9 cellular contexts compared by ENCODE assay signal in genomic region chr17:74768069-74768762, GRCh38. TPM values are rescaled to one million over a fixed set of nuclear protein-coding genes. Genes with fewer than 3 reads are reported as not detected.
DNase-seq lines count a peak whose midpoint lies in the region; ATAC-seq, FAIRE-seq and TF ChIP-seq lines count a peak whose summit lies in the region.
"Had no signal": no experiment of that assay in that cellular context is flagged by ENCODE, and none has a peak within 500 bp of the region (broad histone marks: within the 10 kb centered on the region; RNA-seq: fewer than 3 reads in every experiment).

No MANE protein-coding gene starts in this region.

- peak; percentile 55 for FAIRE-seq in bronchial epithelial cell (lab: Jason Lieb, UNC)

- H4K5ac ChIP-seq in IMR-90 (ENCODE audit: low read depth, low read length) = peak overlapping the region; percentile 39; the same call in 1 of the 2 replicates

- no TSS peak for BruUV-seq in IMR-90 (replicated peaks; lab: Mats Ljungman, UMichigan)

- TF ChIP-seq CTCF in IMR-90 (conservative IDR thresholded peaks at IDR 0.05; ENCODE audit: low read depth, low read length) (no peak), bronchial epithelial cell (IDR thresholded peaks at IDR 0.05; ENCODE audit: insufficient read depth, low read length, severe bottlenecking) (no peak), lower lobe of right lung (IDR thresholded peaks at IDR 0.05) (no peak)

- H4K91ac ChIP-seq in IMR-90 (ENCODE audit: insufficient read depth, low read depth, low read length) = no peak overlapping the region

- no peak overlapping the region for H3K18ac ChIP-seq in IMR-90 (ENCODE audit: low read depth, low read length)

- H3K79me1 ChIP-seq in IMR-90 (ENCODE audit: low read depth in 1 of 2, low read length in 2 of 2) = peaks cover 8% of the 10 kb centered on the region in 2 experiments; a peak in 2 of 4 replicates

- H2BK5ac ChIP-seq in IMR-90 (ENCODE audit: low read depth, low read length, poor library complexity, severe bottlenecking) = peak overlapping the region; percentile 27

- peak overlapping the region; percentile 18; the same call in 1 of the 2 replicates for H2BK120ac ChIP-seq in IMR-90 (ENCODE audit: low read depth, low read length)

- no peak overlapping the region for H3K9ac ChIP-seq in IMR-90 (ENCODE audit: low read depth, low read length)

- H3K36me3 ChIP-seq in IMR-90 (ENCODE audit: control insufficient read depth, insufficient read depth, low read length) (peaks cover 28% of the 10 kb centered on the region), bronchial epithelial cell (ENCODE audit: control insufficient read depth, insufficient read depth, low read length) (peaks cover 33% of the 10 kb centered on the region), lower lobe of right lung (peaks cover 60% of the 10 kb centered on the region)

- H3K4ac ChIP-seq in IMR-90 (ENCODE audit: low read depth, low read length) = no peak overlapping the region; the same call in 1 of the 2 replicates

- H4K8ac ChIP-seq in IMR-90 (ENCODE audit: low read depth in 2 of 2, low read length in 2 of 2) = peak overlapping the region in 1 of 2 experiments; percentile 26; a peak in 1 of 4 replicates

- ATAC-seq in IMR-90 (ENCODE audit: low read depth) = peak; percentile 55
- ATAC-seq in lower lobe of right lung = peak; percentile 29 to 41
- no peak for ATAC-seq in GM19035 (IDR thresholded peaks at IDR 0.05; ENCODE audit: unreplicated experiment)

- CTCF ChIA-PET in IMR-90 (lab: Yijun Ruan, JAX) = interaction anchor here (0.6 kb wide), 1 partner anchor 209 kb away, joined by 3 read pairs; no protein-coding TSS in a partner anchor

- H2AK5ac ChIP-seq in IMR-90 (ENCODE audit: low read depth, low read length) = peak overlapping the region; percentile 5; the same call in 1 of the 2 replicates

- H3K4me1 ChIP-seq in IMR-90 (ENCODE audit: control insufficient read depth, insufficient read depth, low read length) = peaks cover 11% of the 10 kb centered on the region
- peaks cover 10% of the 10 kb centered on the region for H3K4me1 ChIP-seq in lower lobe of right lung

- H3K27me3 ChIP-seq in IMR-90 (ENCODE audit: control insufficient read depth, insufficient read depth, low read length) (no peaks in the 10 kb centered on the region), bronchial epithelial cell (ENCODE audit: control insufficient read depth, insufficient read depth, low read length) (no peaks in the 10 kb centered on the region), lower lobe of right lung (ENCODE audit: low read depth) (no peaks in the 10 kb centered on the region)

- TF ChIP-seq RAD21 in IMR-90 (IDR thresholded peaks at IDR 0.05; ENCODE audit: low read length) = no peak

- in situ Hi-C loops in IMR-90 (cut with MboI; ENCODE audit: low sequenced_read_pairs) = no loop called here

- H3K4me3 ChIP-seq in IMR-90 (ENCODE audit: insufficient read depth, low read depth, low read length) (no peak overlapping the region), bronchial epithelial cell (ENCODE audit: low read depth, low read length) (no peak overlapping the region), lower lobe of right lung (no peak overlapping the region)

- POLR2A ChIA-PET in IMR-90 (lab: Charles Lee; ENCODE audit: unreplicated experiment) = no interaction called here

- peaks cover 9% of the 10 kb centered on the region; the same call in 1 of the 2 replicates for H3K9me1 ChIP-seq in IMR-90 (ENCODE audit: insufficient read depth, low read length)

- WGBS in IMR-90 (ENCODE audit: extremely low coverage in 2 of 2, insufficient read length in 1 of 2), 2 experiments = 58% methylated on average over 7 of the region's 17 CpGs; no CpG with 5 or more reads in 1 of the 2 experiments

- H3K14ac ChIP-seq in IMR-90 (replicated peaks; ENCODE audit: low read depth, low read length) = 0 out of 2 replicates have a peak overlapping the region, but pooled peaks have one; percentile 23

- H2AFZ ChIP-seq in IMR-90 (replicated peaks; ENCODE audit: low read length, poor library complexity) = peak overlapping the region; percentile 24

- DNase-seq in 8988T (peak; percentile 61), IMR-90 (peak; percentile 73), bronchial epithelial cell (ENCODE audit: low read depth) (no peak), lower lobe of right lung (no peak), MV-4-11 (lab: John Stamatoyannopoulos, UW) (no peak), GOT3 (lab: John Stamatoyannopoulos, UW) (no peak), activated T-cell treated with anti-CD3 and anti-CD28 coated beads for 4 hours (no peak)
- DNase-seq: DND-41 had no signal

- H3K4me2 ChIP-seq in IMR-90 (ENCODE audit: low read depth, low read length) = no peak overlapping the region

- no peak overlapping the region for H2BK20ac ChIP-seq in IMR-90 (ENCODE audit: low read depth, low read length)

- no peak overlapping the region for H3K23ac ChIP-seq in IMR-90 (ENCODE audit: low read depth, low read length)

- H2BK15ac ChIP-seq in IMR-90 (ENCODE audit: low read depth, low read length) = no peak overlapping the region

- intact Hi-C loops in IMR-90 (cut with micrococcal nuclease) = no loop called here
- intact Hi-C loops in lower lobe of right lung (cut with DNase I) = no loop called here

- no peak for TF ChIP-seq POLR2A in IMR-90 (IDR thresholded peaks at IDR 0.05; ENCODE audit: low read depth, low read length)

- no peaks in the 10 kb centered on the region; the same call in none of the 2 replicates for H4K20me1 ChIP-seq in IMR-90 (ENCODE audit: insufficient read depth, low read length)

- no peak overlapping the region for H2AK9ac ChIP-seq in IMR-90 (replicated peaks; ENCODE audit: low read depth, low read length, poor library complexity)

- no peaks in the 10 kb centered on the region for H3K9me3 ChIP-seq in IMR-90 (ENCODE audit: control insufficient read depth, insufficient read depth, low read length)
- no peaks in the 10 kb centered on the region for H3K9me3 ChIP-seq in lower lobe of right lung

- dilution Hi-C loops in IMR-90 (cut with HindIII; ENCODE audit: low sequenced_read_pairs, unreplicated experiment) = no loop called here

- H3K27ac ChIP-seq in IMR-90 (ENCODE audit: insufficient read depth, low read length) = peak overlapping the region; percentile 13; the same call in 1 of the 2 replicates
- H3K27ac ChIP-seq in lower lobe of right lung = no peak overlapping the region

- no peak overlapping the region for H3K56ac ChIP-seq in IMR-90 (ENCODE audit: extremely low read depth, insufficient read depth, low read length)

TF ChIP-seq in IMR-90, 13 proteins besides CTCF, POLR2A, EP300 and RAD21 (continues in another document):
- TF ChIP-seq FOS (IDR thresholded peaks at IDR 0.05; ENCODE audit: low read depth, low read length) (no peak), USF2 (IDR thresholded peaks at IDR 0.05; ENCODE audit: low read depth, low read length) (peak; percentile 83), RCOR1 (IDR thresholded peaks at IDR 0.05; ENCODE audit: insufficient replicate concordance, low read length) (no peak), NFE2L2 (IDR thresholded peaks at IDR 0.05; ENCODE audit: low read depth, low read length) (no peak), MXI1 (IDR thresholded peaks at IDR 0.05; ENCODE audit: borderline replicate concordance, low read depth, low read length) (no peak), BHLHE40 (IDR thresholded peaks at IDR 0.05; ENCODE audit: low read depth, low read length) (peak; percentile 68), SMC3 (IDR thresholded peaks at IDR 0.05; ENCODE audit: low read depth, low read length) (no peak), MAZ (IDR thresholded peaks at IDR 0.05; ENCODE audit: borderline replicate concordance, low read depth, low read length) (no peak), MAFK (IDR thresholded peaks at IDR 0.05; ENCODE audit: low read depth, low read length) (no peak)
- TF ChIP-seq, protein P1, sequence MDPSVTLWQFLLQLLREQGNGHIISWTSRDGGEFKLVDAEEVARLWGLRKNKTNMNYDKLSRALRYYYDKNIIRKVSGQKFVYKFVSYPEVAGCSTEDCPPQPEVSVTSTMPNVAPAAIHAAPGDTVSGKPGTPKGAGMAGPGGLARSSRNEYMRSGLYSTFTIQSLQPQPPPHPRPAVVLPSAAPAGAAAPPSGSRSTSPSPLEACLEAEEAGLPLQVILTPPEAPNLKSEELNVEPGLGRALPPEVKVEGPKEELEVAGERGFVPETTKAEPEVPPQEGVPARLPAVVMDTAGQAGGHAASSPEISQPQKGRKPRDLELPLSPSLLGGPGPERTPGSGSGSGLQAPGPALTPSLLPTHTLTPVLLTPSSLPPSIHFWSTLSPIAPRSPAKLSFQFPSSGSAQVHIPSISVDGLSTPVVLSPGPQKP (IDR thresholded peaks at IDR 0.05; ENCODE audit: borderline replicate concordance, low read depth, low read length) = no peak

RNA-seq across cellular contexts. Expression of gene NAT9, which starts 7.9 kb away (rescaled TPM):
- 25.8 and 48.9 TPM in 2 replicates for total RNA-seq in IMR-90 (2012; rRNA removed)
- 60.7 and 62.0 TPM in 2 replicates for polyA plus RNA-seq in IMR-90 (2012; rRNA removed)
- polyA plus RNA-seq in IMR-90 (2012; cell fraction: cytosol; rRNA removed) = 37.4 and 41.6 TPM in 2 replicates
- polyA plus RNA-seq in IMR-90 (2012; cell fraction: nucleus; rRNA removed; ENCODE audit: low replicate concordance) = 399 and 532 TPM in 2 replicates
- total RNA-seq in bronchial epithelial cell = 35.8 and 64.5 TPM in 2 replicates
- total RNA-seq in lower lobe of right lung = 48.6 TPM

RNA-seq across cellular contexts. Expression of gene NHERF1, which starts 19.8 kb away (rescaled TPM):
- total RNA-seq in IMR-90 (2012; rRNA removed) = 3.3 and 3.8 TPM in 2 replicates
- 11.8 and 14.5 TPM in 2 replicates for polyA plus RNA-seq in IMR-90 (2012; rRNA removed)
- polyA plus RNA-seq in IMR-90 (2012; cell fraction: cytosol; rRNA removed) = 12.1 and 16.9 TPM in 2 replicates
- 8.0 and 9.1 TPM in 2 replicates for polyA plus RNA-seq in IMR-90 (2012; cell fraction: nucleus; rRNA removed; ENCODE audit: low replicate concordance)
- total RNA-seq in bronchial epithelial cell = 35.3 and 55.8 TPM in 2 replicates
- total RNA-seq in lower lobe of right lung = 35.7 TPM

RNA-seq across cellular contexts. Expression of gene RAB37, which starts 31.2 kb away (rescaled TPM):
- total RNA-seq in IMR-90 (2012; rRNA removed) (not detected in 2 replicates), bronchial epithelial cell (under 0.01 and 0.38 TPM in 2 replicates), lower lobe of right lung (7.4 TPM)
- polyA plus RNA-seq in IMR-90 (2012; rRNA removed) = 0.19 TPM in 1 of 2 replicates, not detected in the other
- polyA plus RNA-seq in IMR-90 (2012; cell fraction: cytosol; rRNA removed) = 0.09 and 0.10 TPM in 2 replicates
- 0.12 and 0.16 TPM in 2 replicates for polyA plus RNA-seq in IMR-90 (2012; cell fraction: nucleus; rRNA removed; ENCODE audit: low replicate concordance)

RNA-seq across cellular contexts. Expression of gene CD300LF, which starts 55.5 kb away (rescaled TPM):
- not detected in 2 replicates for total RNA-seq in IMR-90 (2012; rRNA removed)
- polyA plus RNA-seq in IMR-90 (2012; rRNA removed) = not detected in 2 replicates
- not detected in 2 replicates for polyA plus RNA-seq in IMR-90 (2012; cell fraction: cytosol; rRNA removed)
- polyA plus RNA-seq in IMR-90 (2012; cell fraction: nucleus; rRNA removed; ENCODE audit: low replicate concordance) = not detected in 2 replicates
- total RNA-seq in bronchial epithelial cell = not detected in 2 replicates
- total RNA-seq in lower lobe of right lung = 66.2 TPM

Comparison
In these comparisons a context has a peak if more than half of its experiments do, and no peak if none do; other contexts are left out.
1. DNase-seq: peak in 8988T (single experiment) and IMR-90 (single experiment); none in bronchial epithelial cell (single experiment), lower lobe of right lung (single experiment), MV-4-11 (single experiment), GOT3 (single experiment) and activated T-cell treated with anti-CD3 and anti-CD28 coated beads for 4 hours (single experiment).